22 cellular contexts compared by ENCODE assay signal in the genomic region with DNA sequence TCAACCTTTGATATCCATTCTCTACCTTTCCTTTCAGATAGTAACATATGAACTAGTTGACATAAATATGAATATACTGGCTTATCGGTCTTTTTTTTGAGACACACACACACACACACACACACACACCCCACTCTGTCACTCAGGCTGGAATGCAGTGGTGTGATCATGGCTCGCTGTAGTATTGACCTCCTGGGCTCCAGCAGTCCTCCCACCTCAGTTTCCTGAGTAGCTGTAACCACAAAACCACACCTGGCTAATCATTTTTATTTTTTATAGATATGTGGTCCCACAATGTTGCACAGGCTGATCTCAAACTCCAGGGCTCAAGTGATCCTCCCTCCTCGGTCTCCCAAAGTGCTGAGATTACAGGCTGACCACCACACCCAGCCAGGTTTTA. TPM values are rescaled to one million over a fixed set of nuclear protein-coding genes. Genes with fewer than 3 reads are reported as not detected.
A peak's percentile ranks its signal among the peaks of the same experiment; 100 is the strongest.
DNase-seq lines count a peak whose midpoint lies in the region; ATAC-seq, FAIRE-seq and TF ChIP-seq lines count a peak whose summit lies in the region.
"Had no signal": no experiment of that assay in that cellular context is flagged by ENCODE, and none has a peak within 500 bp of the region (broad histone marks: within the 10 kb centered on the region; RNA-seq: fewer than 3 reads in every experiment).

No MANE protein-coding gene starts in this region.

- TF ChIP-seq EP300 in K562 (IDR thresholded peaks at IDR 0.05; ENCODE audit: low read length), result no peak

- H3K4me3 Mint-ChIP-seq in CD4-positive, alpha-beta memory T cell, result peak overlapping the region in 5 of 8 donors; percentile 17 to 63 (median 47)
- H3K4me3 Mint-ChIP-seq: activated CD4-positive, alpha-beta memory T cell treated with anti-CD3 and anti-CD28 coated beads, Interleukin-2, amount 10 ng/mL, durations not matched to agents 7 days and 5 days; activated naive CD8-positive, alpha-beta T cell treated with anti-CD3 and anti-CD28 coated beads, Interleukin-2, amount 50 U/mL, for 24 hours; immature natural killer cell had no signal

- no peak overlapping the region for H3K4me2 ChIP-seq in K562 (ENCODE audit: insufficient read depth, low read length)
- H3K4me2 ChIP-seq: SK-N-SH had no signal

- DNase-seq in CD4-positive, alpha-beta memory T cell, result no peak
- DNase-seq in K562 (ENCODE audit: extremely low read depth in 1 of 4, low spot score in 3 of 4) (no peak), DMS153 (lab: John Stamatoyannopoulos, UW) (no peak), HEK293T (ENCODE audit: extremely low spot score) (no peak), frontal cortex (ENCODE audit: low spot score in 2 of 2) (no peak), psoas muscle (no peak)
- DNase-seq: activated CD4-positive, alpha-beta memory T cell treated with anti-CD3 and anti-CD28 coated beads, Interleukin-2, amount 10 ng/mL, durations not matched to agents 7 days and 5 days; activated naive CD8-positive, alpha-beta T cell treated with anti-CD3 and anti-CD28 coated beads, Interleukin-2, amount 50 U/mL, for 24 hours; activated T-cell treated with anti-CD3 and anti-CD28 coated beads, Interleukin-2, amount 50 U/mL, for 48 hours; GF-D8; glutamatergic neuron; immature natural killer cell; naive thymus-derived CD4-positive, alpha-beta T cell; NCI-H526 treated with DMSO at 0.1 percent for 48 hours; SK-N-SH; stimulated activated naive CD4-positive, alpha-beta T cell had no signal

- FAIRE-seq in K562 (lab: Jason Lieb, UNC) (no peak), frontal cortex (lab: Jason Lieb, UNC) (no peak)
- FAIRE-seq: bronchial epithelial cell, GM12892 had no signal

- intact Hi-C loops in CD4-positive, alpha-beta memory T cell (cut with micrococcal nuclease), result no loop called here
- intact Hi-C loops in K562 (cut with micrococcal nuclease), result no loop called here
- intact Hi-C loops in psoas muscle (cut with DNase I), result no loop called here

- peaks cover 19% of the 10 kb centered on the region for H3K4me1 ChIP-seq in CD4-positive, alpha-beta memory T cell (ENCODE audit: insufficient read depth, low read length)
- H3K4me1 ChIP-seq in K562 (replicated peaks in 1 of 2; ENCODE audit: control insufficient read depth in 2 of 2, insufficient read depth in 2 of 2, low read length in 2 of 2) (no peaks in the 10 kb centered on the region), psoas muscle (peaks cover 10% of the 10 kb centered on the region)

- no peaks in the 10 kb centered on the region for H3K36me3 ChIP-seq in CD4-positive, alpha-beta memory T cell (ENCODE audit: insufficient read depth, low read length)
- H3K36me3 ChIP-seq in K562 (ENCODE audit: control insufficient read depth, insufficient read depth, low read length) (no peaks in the 10 kb centered on the region), psoas muscle (ENCODE audit: insufficient read depth in 1 of 2, low read depth in 1 of 2) (no peaks in the 10 kb centered on the region)

- no peak for TF ChIP-seq POLR2A in K562 (conservative IDR thresholded peaks at IDR 0.05)

- in situ Hi-C loops in K562 (cut with MboI), result no loop called here

- TF ChIP-seq RAD21 in K562 (CRISPR knock-in tag; conservative IDR thresholded peaks at IDR 0.05 in 1 of 2, IDR thresholded peaks at IDR 0.05 in 1 of 2), result no peak

- H3K36me3 Mint-ChIP-seq in CD4-positive, alpha-beta memory T cell, result no peaks in the 10 kb centered on the region
- H3K36me3 Mint-ChIP-seq: immature natural killer cell had no signal

- no peaks in the 10 kb centered on the region for H3K9me3 ChIP-seq in CD4-positive, alpha-beta memory T cell (ENCODE audit: control insufficient read depth in 1 of 2, low read length in 2 of 2)
- H3K9me3 ChIP-seq in K562 (replicated peaks; ENCODE audit: control insufficient read depth, insufficient read depth, low read depth, low read length), result no peaks in the 10 kb centered on the region; the same call in 1 of the 2 replicates
- no peaks in the 10 kb centered on the region for H3K9me3 ChIP-seq in psoas muscle
- H3K9me3 ChIP-seq: SK-N-SH had no signal

- no peak overlapping the region for H3K9ac ChIP-seq in K562 (ENCODE audit: insufficient read depth in 1 of 2, low read depth in 2 of 2, low read length in 2 of 2)
- H3K9ac ChIP-seq: SK-N-SH had no signal

- CTCF ChIA-PET in CD4-positive, alpha-beta memory T cell (lab: Charles Lee; ENCODE audit: partially characterized antibody), result interaction anchor here (1.6 to 3.2 kb wide), 2 partner anchors 8 to 31 kb away, joined by 3 to 16 read pairs; no protein-coding TSS in a partner anchor
- CTCF ChIA-PET in K562 (lab: Yijun Ruan, JAX; ENCODE audit: low intra/inter-chr PET ratio) (no interaction called here), HEK293T (lab: Yijun Ruan, JAX) (no interaction called here)

- no TSS peak for BruUV-seq in K562 (replicated peaks; lab: Mats Ljungman, UMichigan)

- no peak overlapping the region for H2AFZ ChIP-seq in K562 (ENCODE audit: low read depth, low read length)

- POLR2A ChIA-PET in CD4-positive, alpha-beta memory T cell (lab: Charles Lee; ENCODE audit: partially characterized antibody), result interaction anchor here (1.4 to 1.9 kb wide), 2 partner anchors 13 to 14 kb away, joined by 3 to 10 read pairs; partner anchors contain the start of gene NT5C3A
- POLR2A ChIA-PET in K562 (lab: Yijun Ruan, JAX) (no interaction called here), HEK293T (lab: Yijun Ruan, JAX) (interaction anchor here (1.8 kb wide), 1 partner anchor 14 kb away, joined by 7 read pairs; the partner anchor contains the start of gene NT5C3A)

- H3K27me3 ChIP-seq in CD4-positive, alpha-beta memory T cell (ENCODE audit: insufficient read depth, low read length), result no peaks in the 10 kb centered on the region
- H3K27me3 ChIP-seq in K562 (ENCODE audit: control insufficient read depth in 2 of 2, insufficient read depth in 2 of 2, low read length in 2 of 2) (no peaks in the 10 kb centered on the region; a peak in 1 of 5 replicates), psoas muscle (ENCODE audit: insufficient read depth in 3 of 3, low read length in 2 of 3) (no peaks in the 10 kb centered on the region)

- peaks cover 0 to 2% (median under 1%) of the 10 kb centered on the region in 8 donors for H3K9me3 Mint-ChIP-seq in CD4-positive, alpha-beta memory T cell
- H3K9me3 Mint-ChIP-seq: activated CD4-positive, alpha-beta memory T cell treated with anti-CD3 and anti-CD28 coated beads, Interleukin-2, amount 10 ng/mL, durations not matched to agents 7 days and 5 days had no signal

- H3K9me1 ChIP-seq in K562 (ENCODE audit: control insufficient read depth, insufficient read depth, low read length), result no peaks in the 10 kb centered on the region

- peaks cover 2 to 3% of the 10 kb centered on the region in 2 donors for H3K27me3 Mint-ChIP-seq in CD4-positive, alpha-beta memory T cell

- no peaks in the 10 kb centered on the region for H3K79me2 ChIP-seq in K562 (ENCODE audit: control insufficient read depth, insufficient read depth, low read length)

- peaks cover 16 to 22% (median 19%) of the 10 kb centered on the region in 4 donors for H3K4me1 Mint-ChIP-seq in CD4-positive, alpha-beta memory T cell

- H3K27ac ChIP-seq in CD4-positive, alpha-beta memory T cell (ENCODE audit: low read depth, low read length), result no peak overlapping the region
- no peak overlapping the region for H3K27ac ChIP-seq in K562 (ENCODE audit: extremely low read depth, low read depth, low read length)
- H3K27ac ChIP-seq in psoas muscle, result no peak overlapping the region

- WGBS in K562 (ENCODE audit: insufficient coverage, low coverage, missing lambda C conversion rate), result 0% methylated on average over 3 of the region's 3 CpGs
- WGBS in psoas muscle, 3 donors, result 86 to 94% (median 87%) methylated on average over 3 of the region's 3 CpGs

- no peak overlapping the region for H3K4me3 ChIP-seq in CD4-positive, alpha-beta memory T cell (ENCODE audit: low read length in 2 of 2)
- H3K4me3 ChIP-seq in K562 (no peak overlapping the region), psoas muscle (no peak overlapping the region)
- H3K4me3 ChIP-seq: lung had no signal

- H4K20me1 ChIP-seq in K562 (replicated peaks; ENCODE audit: control insufficient read depth, insufficient read depth, low read length), result no peaks in the 10 kb centered on the region

- no peak overlapping the region for H3K27ac Mint-ChIP-seq in CD4-positive, alpha-beta memory T cell
- H3K27ac Mint-ChIP-seq: activated CD4-positive, alpha-beta memory T cell treated with anti-CD3 and anti-CD28 coated beads, Interleukin-2, amount 10 ng/mL, durations not matched to agents 7 days and 5 days; activated naive CD8-positive, alpha-beta T cell treated with anti-CD3 and anti-CD28 coated beads, Interleukin-2, amount 50 U/mL, for 24 hours; immature natural killer cell; naive thymus-derived CD4-positive, alpha-beta T cell had no signal

- TF ChIP-seq CTCF in K562 (IDR thresholded peaks at IDR 0.05 in 2 of 3, conservative IDR thresholded peaks at IDR 0.05 in 1 of 3; ENCODE audit: insufficient read depth in 2 of 3, low read depth in 1 of 3, low read length in 3 of 3) (no peak), psoas muscle (IDR thresholded peaks at IDR 0.05) (no peak)

- ATAC-seq in GM19463 (IDR thresholded peaks at IDR 0.05; ENCODE audit: unreplicated experiment), result peak; percentile 53
- ATAC-seq in HG03460 (IDR thresholded peaks at IDR 0.05; ENCODE audit: unreplicated experiment), result peak; percentile 65
- peak; percentile 40; the same call in 2 of the 3 replicates for ATAC-seq in K562
- ATAC-seq in psoas muscle, result no peak
- ATAC-seq: activated naive CD8-positive, alpha-beta T cell treated with anti-CD3 and anti-CD28 coated beads, Interleukin-2, amount 50 U/mL, for 24 hours; esophagus mucosa; naive thymus-derived CD4-positive, alpha-beta T cell had no signal

RNA-seq across cellular contexts. Expression of gene NT5C3A, which starts 14.2 kb away (rescaled TPM):
- 10 to 100 TPM; 44.2 to 44.3 TPM for total RNA-seq in CD4-positive, alpha-beta memory T cell
- 10 to 100 TPM; 53.4 to 93.9 TPM for polyA plus RNA-seq in CD4-positive, alpha-beta memory T cell
- 35.5 and 114 TPM in 2 replicates for total RNA-seq in K562 (2011; cell fraction: chromatin; rRNA removed; ENCODE audit: low replicate concordance)
- total RNA-seq in K562 (2011; cell fraction: nucleolus; rRNA removed), result 28.3 and 40.7 TPM in 2 replicates
- 50.2 and 78.4 TPM in 2 replicates for total RNA-seq in K562 (2011; cell fraction: nucleoplasm; rRNA removed)
- 42.9 and 45.1 TPM in 2 replicates for total RNA-seq in K562 (2014; rRNA removed)
- 60.1 and 62.7 TPM in 2 replicates for total RNA-seq in K562 (2014; rRNA removed; fragmentation: Illumina TruSeq; extraction: Trizol)
- total RNA-seq in K562 (2015; rRNA removed; fragmentation: Illumina TruSeq; extraction: Trizol), result 38.8 and 43.4 TPM in 2 replicates
- total RNA-seq in K562 (2021), result 33.1 and 36.1 TPM in 2 replicates
- 34.6 and 43.1 TPM in 2 replicates for polyA plus RNA-seq in K562 (2011; rRNA removed)
- 4.3 and 11.8 TPM in 2 replicates for polyA plus RNA-seq in K562 (2011; cell fraction: cytosol; rRNA removed)
- polyA plus RNA-seq in K562 (2011; cell fraction: nucleus; rRNA removed), result 8.1 and 14.4 TPM in 2 replicates
- 32.9 and 39.1 TPM in 2 replicates for polyA plus RNA-seq in K562 (2012)
- polyA plus RNA-seq in K562 (2014; fragmentation: Illumina TruSeq; extraction: Trizol), result 40.0 and 41.7 TPM in 2 replicates
- polyA plus RNA-seq in K562 (2014; fragmentation: Nextera tagmentation; extraction: Ambion mirVana), result 10 to 100 TPM; 18.6 to 27.0 TPM
- polyA plus RNA-seq in K562 (2014; rRNA removed), result 35.0 and 47.6 TPM in 2 replicates
- polyA minus RNA-seq in K562 (2011; rRNA and poly(A)+ RNA removed), result 22.4 and 29.2 TPM in 2 replicates
- 8.5 and 10.3 TPM in 2 replicates for polyA minus RNA-seq in K562 (2011; cell fraction: cytosol; rRNA and poly(A)+ RNA removed)
- polyA minus RNA-seq in K562 (2011; cell fraction: nucleus; rRNA and poly(A)+ RNA removed), result 12.5 and 20.1 TPM in 2 replicates
- 85.6 TPM for total RNA-seq in frontal cortex
- 10 to 100 TPM; 34.4 to 47.2 (median 42.5) TPM for total RNA-seq in psoas muscle
- polyA plus RNA-seq in psoas muscle, result 100 to 1,000 TPM in 1 of 3 donors, 10 to 100 TPM in 2; 17.6 to 108 (median 57.3) TPM

RNA-seq across cellular contexts. Expression of gene RP9, which starts 32.5 kb away (rescaled TPM):
- total RNA-seq in CD4-positive, alpha-beta memory T cell, result 10 to 100 TPM; 17.5 to 17.7 TPM
- polyA plus RNA-seq in CD4-positive, alpha-beta memory T cell, result 10 to 100 TPM; 15.1 to 23.9 TPM
- total RNA-seq in K562 (2011; cell fraction: chromatin; rRNA removed; ENCODE audit: low replicate concordance), result 23.8 and 53.6 TPM in 2 replicates
- 16.1 and 17.7 TPM in 2 replicates for total RNA-seq in K562 (2011; cell fraction: nucleolus; rRNA removed)
- total RNA-seq in K562 (2011; cell fraction: nucleoplasm; rRNA removed), result 25.6 and 35.3 TPM in 2 replicates
- 34.0 and 35.6 TPM in 2 replicates for total RNA-seq in K562 (2014; rRNA removed)
- total RNA-seq in K562 (2014; rRNA removed; fragmentation: Illumina TruSeq; extraction: Trizol), result 33.4 and 36.6 TPM in 2 replicates
- total RNA-seq in K562 (2015; rRNA removed; fragmentation: Illumina TruSeq; extraction: Trizol), result 33.0 and 35.2 TPM in 2 replicates
- 17.5 and 19.3 TPM in 2 replicates for total RNA-seq in K562 (2021)
- 35.0 and 36.0 TPM in 2 replicates for polyA plus RNA-seq in K562 (2011; rRNA removed)
- polyA plus RNA-seq in K562 (2011; cell fraction: cytosol; rRNA removed), result 15.8 and 21.0 TPM in 2 replicates
- 26.4 and 38.1 TPM in 2 replicates for polyA plus RNA-seq in K562 (2011; cell fraction: nucleus; rRNA removed)
- polyA plus RNA-seq in K562 (2012), result 23.7 and 24.2 TPM in 2 replicates
- 36.9 and 44.8 TPM in 2 replicates for polyA plus RNA-seq in K562 (2014; fragmentation: Illumina TruSeq; extraction: Trizol)
- 10 to 100 TPM; 10.7 to 11.1 TPM for polyA plus RNA-seq in K562 (2014; fragmentation: Nextera tagmentation; extraction: Ambion mirVana)
- 28.5 and 29.5 TPM in 2 replicates for polyA plus RNA-seq in K562 (2014; rRNA removed)
- 27.3 and 37.1 TPM in 2 replicates for polyA minus RNA-seq in K562 (2011; rRNA and poly(A)+ RNA removed)
- 10.5 and 11.0 TPM in 2 replicates for polyA minus RNA-seq in K562 (2011; cell fraction: cytosol; rRNA and poly(A)+ RNA removed)
- 12.9 and 25.1 TPM in 2 replicates for polyA minus RNA-seq in K562 (2011; cell fraction: nucleus; rRNA and poly(A)+ RNA removed)
- total RNA-seq in frontal cortex, result 6.9 TPM
- 10 to 100 TPM; 15.4 to 27.6 (median 16.8) TPM for total RNA-seq in psoas muscle
- polyA plus RNA-seq in psoas muscle, result 10 to 100 TPM; 23.1 to 27.0 (median 25.0) TPM

RNA-seq across cellular contexts. Expression of gene BBS9, which starts 52.6 kb away (rescaled TPM):
- 10 to 100 TPM; 27.0 to 27.3 TPM for total RNA-seq in CD4-positive, alpha-beta memory T cell
- polyA plus RNA-seq in CD4-positive, alpha-beta memory T cell, result 10 to 100 TPM; 13.9 to 22.5 TPM
- total RNA-seq in K562 (2011; cell fraction: chromatin; rRNA removed; ENCODE audit: low replicate concordance), result 3.9 and 7.5 TPM in 2 replicates
- total RNA-seq in K562 (2011; cell fraction: nucleolus; rRNA removed), result 2.0 and 3.7 TPM in 2 replicates
- total RNA-seq in K562 (2011; cell fraction: nucleoplasm; rRNA removed), result 4.2 TPM in 2 replicates
- total RNA-seq in K562 (2014; rRNA removed) (1.3 and 2.4 TPM in 2 replicates), K562 (2014; rRNA removed; fragmentation: Illumina TruSeq; extraction: Trizol) (2.2 and 2.5 TPM in 2 replicates), K562 (2015; rRNA removed; fragmentation: Illumina TruSeq; extraction: Trizol) (2.3 and 2.4 TPM in 2 replicates), K562 (2021) (2.1 and 3.1 TPM in 2 replicates), frontal cortex (91.3 TPM), psoas muscle (1 to 10 TPM; 3.2 to 6.5 (median 4.3) TPM)
- polyA plus RNA-seq in K562 (2011; rRNA removed) (1.6 and 3.3 TPM in 2 replicates), K562 (2014; fragmentation: Illumina TruSeq; extraction: Trizol) (2.0 and 2.2 TPM in 2 replicates), K562 (2014; fragmentation: Nextera tagmentation; extraction: Ambion mirVana) (1 to 10 TPM in 1 of 2 experiments, under 1 TPM in 1; 0.77 to 1.4 TPM), K562 (2014; rRNA removed) (3.0 and 3.7 TPM in 2 replicates), psoas muscle (1 to 10 TPM; 2.7 to 7.3 (median 3.3) TPM)
- polyA plus RNA-seq in K562 (2011; cell fraction: cytosol; rRNA removed), result 0.48 and 0.80 TPM in 2 replicates
- polyA plus RNA-seq in K562 (2011; cell fraction: nucleus; rRNA removed), result 2.0 TPM in 2 replicates
- 1.3 and 2.5 TPM in 2 replicates for polyA plus RNA-seq in K562 (2012)
- polyA minus RNA-seq in K562 (2011; rRNA and poly(A)+ RNA removed), result 3.2 and 4.3 TPM in 2 replicates
- 1.7 and 2.5 TPM in 2 replicates for polyA minus RNA-seq in K562 (2011; cell fraction: cytosol; rRNA and poly(A)+ RNA removed)
- 3.4 and 8.1 TPM in 2 replicates for polyA minus RNA-seq in K562 (2011; cell fraction: nucleus; rRNA and poly(A)+ RNA removed)

Comparison
In these comparisons a context has a peak if more than half of its experiments do, and no peak if none do; other contexts are left out.
1. ATAC-seq: peak in GM19463 (single experiment), HG03460 (single experiment) and K562 (single experiment); none in psoas muscle (0 of 4).